11 cellular contexts compared by ENCODE assay signal in genomic region chr1:228060458-228061190, GRCh38. TPM values are rescaled to one million over a fixed set of nuclear protein-coding genes. Genes with fewer than 3 reads are reported as not detected.
DNase-seq lines count a peak whose midpoint lies in the region; ATAC-seq and TF ChIP-seq lines count a peak whose summit lies in the region.
"Had no signal": no experiment of that assay in that cellular context is flagged by ENCODE, and none has a peak within 500 bp of the region (broad histone marks: within the 10 kb centered on the region; RNA-seq: fewer than 3 reads in every experiment).

No MANE protein-coding gene starts in this region.

- peaks cover 16% of the 10 kb centered on the region for H3K4me1 ChIP-seq in effector memory CD4-positive, alpha-beta T cell (ENCODE audit: control insufficient read depth, insufficient read depth, low read length, poor library complexity, severe bottlenecking)
- H3K4me1 ChIP-seq in mucosa of descending colon (ENCODE audit: low read depth): peaks cover 17% of the 10 kb centered on the region

- H3K9me3 ChIP-seq in effector memory CD4-positive, alpha-beta T cell (ENCODE audit: control insufficient read depth, low read length): no peaks in the 10 kb centered on the region
- H3K9me3 ChIP-seq in mucosa of descending colon: no peaks in the 10 kb centered on the region
- H3K9me3 ChIP-seq: tibial artery had no signal

- H3K9me3 Mint-ChIP-seq in activated T-cell treated with anti-CD3 and anti-CD28 coated beads, Interleukin-2, amount 50 U/mL, for 4 hours: no peaks in the 10 kb centered on the region

- no peak overlapping the region for H3K4me3 Mint-ChIP-seq in activated T-cell treated with anti-CD3 and anti-CD28 coated beads, Interleukin-2, amount 50 U/mL, for 4 hours

- H3K27me3 ChIP-seq in effector memory CD4-positive, alpha-beta T cell (replicated peaks; ENCODE audit: control insufficient read depth, insufficient read depth, low read length, poor library complexity, severe bottlenecking): peaks cover 52% of the 10 kb centered on the region

- no peaks in the 10 kb centered on the region for H3K36me3 ChIP-seq in effector memory CD4-positive, alpha-beta T cell (ENCODE audit: control insufficient read depth, insufficient read depth, low read length)
- no peaks in the 10 kb centered on the region for H3K36me3 ChIP-seq in mucosa of descending colon (ENCODE audit: low read depth)
- H3K36me3 ChIP-seq: tibial artery had no signal

- H3K4me3 ChIP-seq in effector memory CD4-positive, alpha-beta T cell (ENCODE audit: insufficient read depth, low read depth, low read length, poor library complexity, severe bottlenecking): peak overlapping the region; percentile 38
- H3K4me3 ChIP-seq in mucosa of descending colon: no peak overlapping the region
- H3K4me3 ChIP-seq: tibial artery had no signal

- H3K4me1 Mint-ChIP-seq in activated T-cell treated with anti-CD3 and anti-CD28 coated beads, Interleukin-2, amount 50 U/mL, for 4 hours (ENCODE audit: low read depth): peaks cover 14% of the 10 kb centered on the region

- ATAC-seq in mucosa of descending colon (peak; percentile 37), HG02852 (IDR thresholded peaks at IDR 0.05; ENCODE audit: unreplicated experiment) (no peak)
- no peak for ATAC-seq in activated T-cell treated with anti-CD3 and anti-CD28 coated beads, Interleukin-2, amount 50 U/mL, for 4 hours

- peak; percentile 66 for DNase-seq in AG20443 (ENCODE audit: low spot score)
- peak; percentile 62 for DNase-seq in NCI-H2227 (lab: John Stamatoyannopoulos, UW; ENCODE audit: unreplicated experiment)
- DNase-seq in effector memory CD4-positive, alpha-beta T cell: no peak
- DNase-seq in mucosa of descending colon: peak; percentile 50 to 76 (median 64)
- DNase-seq in NCI-H446 treated with DMSO at 0.1 percent for 48 hours (lab: John Stamatoyannopoulos, UW): no peak
- no peak for DNase-seq in activated T-cell treated with anti-CD3 and anti-CD28 coated beads, Interleukin-2, amount 50 U/mL, for 4 hours
- DNase-seq in SKM-1 (lab: John Stamatoyannopoulos, UW; ENCODE audit: unreplicated experiment): no peak

- no peaks in the 10 kb centered on the region for H3K36me3 Mint-ChIP-seq in activated T-cell treated with anti-CD3 and anti-CD28 coated beads, Interleukin-2, amount 50 U/mL, for 4 hours (ENCODE audit: insufficient read depth)

- H3K27ac ChIP-seq in effector memory CD4-positive, alpha-beta T cell (ENCODE audit: insufficient read depth, low read length, poor library complexity, severe bottlenecking): no peak overlapping the region
- H3K27ac ChIP-seq: tibial artery had no signal

- peaks cover 35% of the 10 kb centered on the region for H3K27me3 Mint-ChIP-seq in activated T-cell treated with anti-CD3 and anti-CD28 coated beads, Interleukin-2, amount 50 U/mL, for 4 hours (ENCODE audit: low read depth)

- intact Hi-C loops in mucosa of descending colon (cut with DNase I, micrococcal nuclease): no loop called here

- no peak for TF ChIP-seq CTCF in mucosa of descending colon (IDR thresholded peaks at IDR 0.05)

RNA-seq across cellular contexts. Expression of gene ARF1, which starts 21.9 kb away (rescaled TPM):
- total RNA-seq in mucosa of descending colon: 100 to 1,000 TPM; 339 to 490 (median 479) TPM
- 100 to 1,000 TPM; 404 to 411 (median 408) TPM for total RNA-seq in activated T-cell treated with anti-CD3 and anti-CD28 coated beads, Interleukin-2, amount 50 U/mL, for 4 hours

RNA-seq across cellular contexts. Expression of gene C1orf35, which starts 42.5 kb away (rescaled TPM):
- 10 to 100 TPM; 10.6 to 15.7 (median 13.9) TPM for total RNA-seq in mucosa of descending colon
- total RNA-seq in activated T-cell treated with anti-CD3 and anti-CD28 coated beads, Interleukin-2, amount 50 U/mL, for 4 hours: 10 to 100 TPM; 41.0 to 41.9 (median 41.7) TPM

RNA-seq across cellular contexts. Expression of gene MRPL55, which starts 48.5 kb away (rescaled TPM):
- 10 to 100 TPM; 24.3 to 42.1 (median 37.3) TPM for total RNA-seq in mucosa of descending colon
- 10 to 100 TPM; 82.3 to 93.0 (median 89.5) TPM for total RNA-seq in activated T-cell treated with anti-CD3 and anti-CD28 coated beads, Interleukin-2, amount 50 U/mL, for 4 hours

RNA-seq across cellular contexts. Expression of gene WNT3A, which starts 53.8 kb away (rescaled TPM):
- total RNA-seq in mucosa of descending colon: not detected
- not detected for total RNA-seq in activated T-cell treated with anti-CD3 and anti-CD28 coated beads, Interleukin-2, amount 50 U/mL, for 4 hours
- total RNA-seq: dermis microvascular lymphatic vessel endothelial cell, renal cortical epithelial cell had no signal

Comparison
In these comparisons a context has a peak if more than half of its experiments do, and no peak if none do; other contexts are left out.
1. DNase-seq: peak in AG20443 (single experiment), NCI-H2227 (single experiment) and mucosa of descending colon (3 of 3); none in effector memory CD4-positive, alpha-beta T cell (0 of 3), NCI-H446 treated with DMSO at 0.1 percent for 48 hours (single experiment), activated T-cell treated with anti-CD3 and anti-CD28 coated beads, Interleukin-2, amount 50 U/mL, for 4 hours (single experiment) and SKM-1 (single experiment).